Comparison of ENCODE assay signal across 12 cellular contexts in the genomic region with DNA sequence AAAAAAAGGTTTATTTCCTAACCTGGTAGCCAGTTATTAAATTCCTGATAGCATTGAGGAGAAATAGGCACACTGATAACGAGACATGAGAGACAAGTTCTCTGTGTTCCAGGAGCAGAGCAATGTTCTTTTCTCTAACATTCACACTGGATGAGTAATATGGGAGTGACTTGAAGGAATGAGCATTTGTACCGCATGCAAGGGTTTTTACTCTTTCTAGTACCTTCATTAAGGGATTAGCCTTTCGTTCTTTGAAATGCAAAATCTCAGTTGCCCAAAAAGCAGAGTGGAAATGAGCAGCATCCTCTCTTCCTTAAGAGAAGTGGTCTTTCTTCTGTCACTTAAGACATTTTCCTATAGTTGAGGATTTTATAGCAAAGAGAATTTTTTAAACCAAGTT. TPM values are rescaled to one million over a fixed set of nuclear protein-coding genes. Genes with fewer than 3 reads are reported as not detected.
A peak's percentile ranks its signal among the peaks of the same experiment; 100 is the strongest.
DNase-seq lines count a peak whose midpoint lies in the region; ATAC-seq and TF ChIP-seq lines count a peak whose summit lies in the region.
"Had no signal": no experiment of that assay in that cellular context is flagged by ENCODE, and none has a peak within 500 bp of the region (broad histone marks: within the 10 kb centered on the region; RNA-seq: fewer than 3 reads in every experiment).

No MANE protein-coding gene starts in this region.

- no peaks in the 10 kb centered on the region for H3K9me3 ChIP-seq in PC-9 (ENCODE audit: insufficient read depth, low read depth)
- no peaks in the 10 kb centered on the region for H3K9me3 ChIP-seq in mesodermal cell (ENCODE audit: control insufficient read depth, low read length)

- CTCF ChIA-PET in PC-9 (lab: Charles Lee) = interaction anchor here (0.6 kb wide), 1 partner anchor 83 kb away, joined by 8 read pairs; no protein-coding TSS in a partner anchor

- TF ChIP-seq CTCF in PC-9 (conservative IDR thresholded peaks at IDR 0.05) = no peak

- peaks cover 12% of the 10 kb centered on the region for H3K79me2 ChIP-seq in PC-9 (ENCODE audit: low read depth)

- peak overlapping the region; percentile 38 for H3K4me2 ChIP-seq in PC-9

- H3K4me3 ChIP-seq in PC-9 (no peak overlapping the region), mesodermal cell (ENCODE audit: extremely low read depth, insufficient read depth, low read length, poor library complexity, severe bottlenecking) (no peak overlapping the region)
- H3K4me3 ChIP-seq: skin epidermis had no signal

- H3F3A ChIP-seq in PC-9 (ENCODE audit: insufficient read depth, low read depth) = peaks cover 11% of the 10 kb centered on the region; the same call in 1 of the 2 replicates

- WGBS in mesodermal cell (ENCODE audit: insufficient coverage in 2 of 2), 2 experiments = 8% methylated on average over 2 of the region's 3 CpGs; no CpG with 5 or more reads in 1 of the 2 experiments

- no peaks in the 10 kb centered on the region for H3K27me3 ChIP-seq in PC-9 (ENCODE audit: insufficient read depth, low read depth)

- ATAC-seq in GM21367 (IDR thresholded peaks at IDR 0.05; ENCODE audit: unreplicated experiment) = no peak
- no peak for ATAC-seq in HG03095 (IDR thresholded peaks at IDR 0.05; ENCODE audit: unreplicated experiment)
- ATAC-seq: stimulated activated naive CD8-positive, alpha-beta T cell treated with anti-CD3 and anti-CD28 coated beads, Interleukin-15, Interleukin-2, amounts not matched to agents 100 U/mL and 50 U/mL, for 24 hours had no signal

- H3K27ac ChIP-seq in PC-9 (peak overlapping the region; percentile 25; the same call in 1 of the 2 replicates), epithelial cell of prostate (peak overlapping the region; percentile 85), mesodermal cell (ENCODE audit: low read depth, low read length, severe bottlenecking) (peak overlapping the region; percentile 73)

- H2AFZ ChIP-seq in PC-9 = no peak overlapping the region

- BruUV-seq in PC-9 (replicated peaks; lab: Mats Ljungman, UMichigan) = no TSS peak

- intact Hi-C loops in PC-9 (cut with micrococcal nuclease; ENCODE audit: unreplicated experiment) = loop anchor here (1.0 to 2.0 kb wide), 4 partner anchors 8 to 801 kb away; a partner anchor contains a TSS

- H3K36me3 ChIP-seq in PC-9 (ENCODE audit: low read depth) = no peaks in the 10 kb centered on the region
- H3K36me3 ChIP-seq in mesodermal cell (ENCODE audit: control insufficient read depth, insufficient read depth, low read length) = no peaks in the 10 kb centered on the region

- POLR2A ChIA-PET in PC-9 (lab: Charles Lee; ENCODE audit: unreplicated experiment) = interaction anchor here (0.7 kb wide), 1 partner anchor 78 kb away, joined by 9 read pairs; no protein-coding TSS in a partner anchor

- no peaks in the 10 kb centered on the region for H3K9me2 ChIP-seq in PC-9 (ENCODE audit: insufficient read depth)

- H4K20me1 ChIP-seq in PC-9 (ENCODE audit: insufficient read depth) = no peaks in the 10 kb centered on the region

- H3K4me1 ChIP-seq in PC-9 (replicated peaks; ENCODE audit: insufficient read depth) (peaks cover 34% of the 10 kb centered on the region), mesodermal cell (ENCODE audit: control insufficient read depth, insufficient read depth, low read length, poor library complexity, severe bottlenecking) (peaks cover 33% of the 10 kb centered on the region)

- DNase-seq in COLO829 (ENCODE audit: low spot score) (peak; percentile 30), PC-9 (peak in 1 of 2 experiments; percentile 63), epithelial cell of prostate (ENCODE audit: low read depth, low spot score) (no peak), epidermal melanocyte (ENCODE audit: insufficient read length, low spot score) (no peak), OCI-M2 (lab: John Stamatoyannopoulos, UW; ENCODE audit: unreplicated experiment) (no peak)
- DNase-seq: activated gamma-delta T cell; CD4-positive, CD25-positive, alpha-beta regulatory T cell; stimulated activated naive CD8-positive, alpha-beta T cell treated with anti-CD3 and anti-CD28 coated beads, Interleukin-15, Interleukin-2, amounts not matched to agents 100 U/mL and 50 U/mL, for 24 hours had no signal

RNA-seq across cellular contexts. Expression of a gene that starts 54.7 kb away (rescaled TPM):
- 26.2 and 28.3 TPM in 2 replicates for total RNA-seq in PC-9 (2021)
- polyA plus RNA-seq in mesodermal cell (2013, experiment 1 of 2) = 4.5 TPM
- 3.6 TPM for polyA plus RNA-seq in mesodermal cell (2013, experiment 2 of 2)

Comparison
In these comparisons a context has a peak if more than half of its experiments do, and no peak if none do; other contexts are left out.
1. H3K27ac ChIP-seq: peak in every context shown above with its lines; median percentile 85 in epithelial cell of prostate; 73 in mesodermal cell; 25 in PC-9.